ENCODE assay signal across 8 cellular contexts in genomic region chr19:6047741-6048231, GRCh38.
DNase-seq lines count a peak whose midpoint lies in the region; TF ChIP-seq lines count a peak whose summit lies in the region.

No MANE protein-coding gene starts in this region.

- H3K9ac ChIP-seq in MM.1S (ENCODE audit: low read length), result no peak overlapping the region

- no peak overlapping the region for H3K27ac Mint-ChIP-seq in activated T-helper 1 cell treated with anti-CD3 and anti-CD28 coated beads, Interleukin-12 subunit alpha, Interleukin-12 subunit beta, Interleukin-2, Interleukin-4 antibody, amounts not matched to agents 30 ng/mL and 10 ng/mL and 1 ng/mL, durations not matched to agents 14 hours and 24 hours and 36 hours

- H3K9me2 ChIP-seq in MM.1S (replicated peaks; ENCODE audit: insufficient read depth, low read length), result no peaks in the 10 kb centered on the region

- H4K20me1 ChIP-seq in MM.1S (ENCODE audit: insufficient read depth, low read length), result no peaks in the 10 kb centered on the region

- H3K36me3 ChIP-seq in MM.1S (replicated peaks; ENCODE audit: insufficient read depth, low read length), result no peaks in the 10 kb centered on the region

- H2AFZ ChIP-seq in MM.1S (ENCODE audit: low read length), result no peak overlapping the region

- no peak overlapping the region for H3K4me3 Mint-ChIP-seq in activated T-helper 1 cell treated with anti-CD3 and anti-CD28 coated beads, Interleukin-12 subunit alpha, Interleukin-12 subunit beta, Interleukin-2, Interleukin-4 antibody, amounts not matched to agents 30 ng/mL and 10 ng/mL and 1 ng/mL, durations not matched to agents 14 hours and 24 hours and 36 hours

- DNase-seq in G401 (ENCODE audit: low spot score), result peak; percentile 28
- DNase-seq in MM.1S, result peak; percentile 44
- DNase-seq in activated CD8-positive, alpha-beta memory T cell treated with anti-CD3 and anti-CD28 coated beads, Interleukin-2, amount 50 U/mL, for 48 hours, result peak; percentile 48
- peak; percentile 81 for DNase-seq in iPS-NIHi11 (ENCODE audit: low spot score)
- peak; percentile 45 for DNase-seq in ureter (ENCODE audit: low spot score)
- no peak for DNase-seq in caudate nucleus (lab: John Stamatoyannopoulos, UW)
- DNase-seq in activated T-helper 1 cell treated with anti-CD3 and anti-CD28 coated beads, Interleukin-12 subunit alpha, Interleukin-12 subunit beta, Interleukin-2, Interleukin-4 antibody, amounts not matched to agents 30 ng/mL and 10 ng/mL and 1 ng/mL, durations not matched to agents 14 hours and 24 hours and 36 hours (ENCODE audit: low spot score), result no peak
- no peak for DNase-seq in T-helper 2 cell

- in situ Hi-C loops in G401 (cut with HindIII; ENCODE audit: low sequenced_read_pairs), result no loop called here

- no peaks in the 10 kb centered on the region for H3K79me2 ChIP-seq in MM.1S (ENCODE audit: low read length)

- peaks cover 84% of the 10 kb centered on the region for H3K27me3 ChIP-seq in MM.1S (replicated peaks; ENCODE audit: insufficient read depth, low read length)

- H3K9me3 ChIP-seq in MM.1S (replicated peaks; ENCODE audit: insufficient read depth, low read length), result no peaks in the 10 kb centered on the region

- H3K4me2 ChIP-seq in MM.1S (ENCODE audit: low read depth, low read length), result no peak overlapping the region

- no peaks in the 10 kb centered on the region for H3K4me1 ChIP-seq in MM.1S (ENCODE audit: low read length)

- peaks cover 7% of the 10 kb centered on the region for H3K4me1 Mint-ChIP-seq in activated T-helper 1 cell treated with anti-CD3 and anti-CD28 coated beads, Interleukin-12 subunit alpha, Interleukin-12 subunit beta, Interleukin-2, Interleukin-4 antibody, amounts not matched to agents 30 ng/mL and 10 ng/mL and 1 ng/mL, durations not matched to agents 14 hours and 24 hours and 36 hours (ENCODE audit: low read depth)

- peaks cover 2% of the 10 kb centered on the region for H3K27me3 Mint-ChIP-seq in activated T-helper 1 cell treated with anti-CD3 and anti-CD28 coated beads, Interleukin-12 subunit alpha, Interleukin-12 subunit beta, Interleukin-2, Interleukin-4 antibody, amounts not matched to agents 30 ng/mL and 10 ng/mL and 1 ng/mL, durations not matched to agents 14 hours and 24 hours and 36 hours (ENCODE audit: insufficient read depth)

- intact Hi-C loops in activated T-helper 1 cell treated with anti-CD3 and anti-CD28 coated beads, Interleukin-12 subunit alpha, Interleukin-12 subunit beta, Interleukin-2, Interleukin-4 antibody, amounts not matched to agents 30 ng/mL and 10 ng/mL and 1 ng/mL, durations not matched to agents 14 hours and 24 hours and 36 hours (cut with micrococcal nuclease), result loop anchor here (2.0 kb wide), 1 partner anchor 61 kb away; no protein-coding TSS in a partner anchor

- no peak overlapping the region for H3K27ac ChIP-seq in MM.1S (ENCODE audit: low read length)
- no peak overlapping the region for H3K27ac ChIP-seq in caudate nucleus (ENCODE audit: low read depth, low read length)

- no peaks in the 10 kb centered on the region for H3F3A ChIP-seq in MM.1S (ENCODE audit: insufficient read depth, low read length)

- peak; percentile 82 for TF ChIP-seq CTCF in MM.1S (IDR thresholded peaks at IDR 0.05; ENCODE audit: low read length)

- H3K36me3 Mint-ChIP-seq in activated T-helper 1 cell treated with anti-CD3 and anti-CD28 coated beads, Interleukin-12 subunit alpha, Interleukin-12 subunit beta, Interleukin-2, Interleukin-4 antibody, amounts not matched to agents 30 ng/mL and 10 ng/mL and 1 ng/mL, durations not matched to agents 14 hours and 24 hours and 36 hours (ENCODE audit: low read depth), result no peaks in the 10 kb centered on the region

- no peak overlapping the region for H3K4me3 ChIP-seq in MM.1S (ENCODE audit: low read length)

- H3K9me3 Mint-ChIP-seq in activated T-helper 1 cell treated with anti-CD3 and anti-CD28 coated beads, Interleukin-12 subunit alpha, Interleukin-12 subunit beta, Interleukin-2, Interleukin-4 antibody, amounts not matched to agents 30 ng/mL and 10 ng/mL and 1 ng/mL, durations not matched to agents 14 hours and 24 hours and 36 hours, result no peaks in the 10 kb centered on the region

Comparison
In these comparisons a context has a peak if more than half of its experiments do, and no peak if none do; other contexts are left out.
1. DNase-seq: peak in G401 (single experiment), MM.1S (single experiment), activated CD8-positive, alpha-beta memory T cell treated with anti-CD3 and anti-CD28 coated beads, Interleukin-2, amount 50 U/mL, for 48 hours (single experiment), iPS-NIHi11 (single experiment) and ureter (single experiment); none in caudate nucleus (0 of 61), activated T-helper 1 cell treated with anti-CD3 and anti-CD28 coated beads, Interleukin-12 subunit alpha, Interleukin-12 subunit beta, Interleukin-2, Interleukin-4 antibody, amounts not matched to agents 30 ng/mL and 10 ng/mL and 1 ng/mL, durations not matched to agents 14 hours and 24 hours and 36 hours (single experiment) and T-helper 2 cell (0 of 5).